Comparison of ENCODE assay signal across 9 cellular contexts in the genomic region with DNA sequence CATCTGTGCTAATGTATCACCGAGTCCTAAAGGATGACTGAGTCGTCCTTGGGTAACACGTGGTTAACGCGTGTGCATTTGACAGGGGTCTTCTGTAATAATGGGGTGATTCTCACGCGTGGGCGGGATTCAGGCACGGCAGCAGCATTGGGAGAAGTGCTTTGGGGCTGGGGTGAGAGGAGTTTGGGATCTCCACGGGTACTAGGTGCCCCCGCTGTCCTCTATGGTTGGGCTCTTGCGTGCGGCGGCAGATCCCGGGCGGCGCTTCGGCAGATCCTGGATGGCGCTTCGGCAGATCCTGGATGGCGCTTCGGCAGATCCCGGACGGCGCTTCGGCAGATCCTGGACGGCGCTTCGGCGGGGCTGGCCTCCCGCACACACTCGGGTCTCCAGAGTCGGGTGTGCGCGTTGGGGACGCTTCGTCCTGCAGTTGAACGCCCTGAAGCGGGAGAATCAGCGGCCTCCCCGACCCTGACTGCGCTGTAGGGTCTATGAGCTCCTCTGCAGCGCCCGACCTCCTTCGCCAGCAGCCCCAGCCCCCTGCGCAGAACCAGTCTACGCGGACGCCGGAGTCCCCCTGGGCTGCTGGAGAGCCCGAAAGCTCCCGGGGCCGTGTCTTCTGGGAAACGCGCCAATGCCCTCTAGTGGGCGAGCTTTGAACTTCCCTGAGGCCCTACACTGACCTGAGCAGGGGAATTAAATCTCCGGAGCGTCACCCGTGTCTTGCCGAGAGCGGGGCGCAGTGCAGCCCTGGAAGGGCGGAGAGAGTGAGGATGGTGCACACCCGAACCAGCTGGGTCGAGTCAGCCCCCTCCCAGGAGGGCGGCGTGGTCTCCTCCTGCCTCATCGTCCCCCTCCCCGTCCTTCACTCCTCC. TPM values are rescaled to one million over a fixed set of nuclear protein-coding genes. Genes with fewer than 3 reads are reported as not detected.
DNase-seq lines count a peak whose midpoint lies in the region; ATAC-seq, FAIRE-seq and TF ChIP-seq lines count a peak whose summit lies in the region.
"Had no signal": no experiment of that assay in that cellular context is flagged by ENCODE, and none has a peak within 500 bp of the region (broad histone marks: within the 10 kb centered on the region; RNA-seq: fewer than 3 reads in every experiment).

No MANE protein-coding gene starts in this region.

- H2AFZ ChIP-seq in HCT116 (ENCODE audit: low read depth, low read length, poor library complexity, severe bottlenecking) = peak overlapping the region; percentile 94

- TF ChIP-seq RAD21 in HCT116 (IDR thresholded peaks at IDR 0.05; ENCODE audit: low read depth) = peak; percentile 80

- H3K9ac ChIP-seq in HCT116 (ENCODE audit: low read length) = peak overlapping the region; percentile 29; the same call in 1 of the 2 replicates

- H3K4me1 ChIP-seq in HCT116 (ENCODE audit: control insufficient read depth in 1 of 2, insufficient read depth in 2 of 2, low read length in 2 of 2) (peaks cover 0 to 12% of the 10 kb centered on the region in 2 experiments; a peak in 1 of 4 replicates), cardiac muscle cell (ENCODE audit: low read depth) (no peaks in the 10 kb centered on the region), pancreas (no peaks in the 10 kb centered on the region), thymus (ENCODE audit: control insufficient read depth, insufficient read depth, low read length) (no peaks in the 10 kb centered on the region)

- H3K9me3 Mint-ChIP-seq in activated naive CD8-positive, alpha-beta T cell treated with anti-CD3 and anti-CD28 coated beads for 36 hours = no peaks in the 10 kb centered on the region

- peak overlapping the region; percentile 32 to 49 for H3K4me3 ChIP-seq in HCT116 (replicated peaks in 1 of 2; ENCODE audit: low read depth in 1 of 2, low read length in 2 of 2)
- H3K4me3 ChIP-seq in cardiac muscle cell = peak overlapping the region; percentile 16
- H3K4me3 ChIP-seq in pancreas = peak overlapping the region; percentile 3 to 46 (median 30)
- H3K4me3 ChIP-seq in thymus (ENCODE audit: low read length) = peak overlapping the region; percentile 12

- intact Hi-C loops in HCT116 (cut with micrococcal nuclease) = loop anchor here (1.0 to 10.0 kb wide), 3 partner anchors 44 to 139 kb away; a partner anchor contains a TSS
- intact Hi-C loops in pancreas (cut with DNase I) = no loop called here

- H3K27me3 ChIP-seq in HCT116 (ENCODE audit: insufficient read depth, low read length) (no peaks in the 10 kb centered on the region), cardiac muscle cell (peaks cover 87% of the 10 kb centered on the region), pancreas (peaks cover 0 to 8% (median 0%) of the 10 kb centered on the region in 4 donors), thymus (ENCODE audit: control insufficient read depth, insufficient read depth) (peaks cover 16% of the 10 kb centered on the region)

- H3K27ac Mint-ChIP-seq in activated naive CD8-positive, alpha-beta T cell treated with anti-CD3 and anti-CD28 coated beads for 36 hours = no peak overlapping the region

- peak overlapping the region; percentile 76 for H3K4me2 ChIP-seq in HCT116 (ENCODE audit: low read length)

- H3K4me3 Mint-ChIP-seq in activated naive CD8-positive, alpha-beta T cell treated with anti-CD3 and anti-CD28 coated beads for 36 hours = peak overlapping the region; percentile 50

- TF ChIP-seq CTCF in HCT116 (IDR thresholded peaks at IDR 0.05 in 2 of 3, conservative IDR thresholded peaks at IDR 0.05 in 1 of 3; ENCODE audit: borderline replicate concordance in 1 of 3, insufficient read depth in 1 of 3, low read depth in 2 of 3, low read length in 2 of 3) (peak; percentile 67 to 79 (median 79)), cardiac muscle cell (IDR thresholded peaks at IDR 0.05; ENCODE audit: low read depth, low read length) (peak; percentile 84), pancreas (IDR thresholded peaks at IDR 0.05) (peak; percentile 72 to 87 (median 83))

- peaks cover 63% of the 10 kb centered on the region for H3K27me3 Mint-ChIP-seq in activated naive CD8-positive, alpha-beta T cell treated with anti-CD3 and anti-CD28 coated beads for 36 hours

- ATAC-seq in HCT116 (peak; percentile 99), pancreas (peak; percentile 98 to 100 (median 100))

- H3K9me3 ChIP-seq in HCT116 (ENCODE audit: control insufficient read depth in 1 of 2, insufficient read depth in 1 of 2, low read depth in 1 of 2, low read length in 2 of 2) = no peaks in the 10 kb centered on the region
- H3K9me3 ChIP-seq in cardiac muscle cell (ENCODE audit: low read depth) = no peaks in the 10 kb centered on the region
- no peaks in the 10 kb centered on the region for H3K9me3 ChIP-seq in pancreas
- H3K9me3 ChIP-seq in thymus (ENCODE audit: control insufficient read depth) = no peaks in the 10 kb centered on the region

- H3K36me3 ChIP-seq in HCT116 (ENCODE audit: control insufficient read depth in 1 of 2, insufficient read depth in 2 of 2, low read length in 2 of 2) (no peaks in the 10 kb centered on the region), cardiac muscle cell (no peaks in the 10 kb centered on the region), pancreas (no peaks in the 10 kb centered on the region), thymus (ENCODE audit: control insufficient read depth, insufficient read depth) (no peaks in the 10 kb centered on the region)

- BruUV-seq in HCT116 (replicated peaks; lab: Mats Ljungman, UMichigan) = no TSS peak

- RAD21 ChIA-PET in HCT116 (lab: Charles Lee; ENCODE audit: low non-redundant PET in 1 of 2, low total read pairs in 2 of 2, uncharacterized antibody in 2 of 2, unreplicated experiment in 2 of 2) = interaction anchor here (0.6 to 1.4 kb wide), 4 partner anchors 44 to 1705 kb away, joined by 3 to 8 read pairs (median 5); no protein-coding TSS in a partner anchor

- H3K9me2 ChIP-seq in HCT116 (ENCODE audit: insufficient read depth) = no peaks in the 10 kb centered on the region

- WGBS in pancreas, 2 donors = 1 to 2% methylated on average over 53 to 69 of the region's 69 CpGs
- 11% methylated on average over 69 of the region's 69 CpGs for WGBS in thymus

- POLR2A ChIA-PET in HCT116 (lab: Charles Lee) = interaction anchor here (0.9 to 1.6 kb wide), 3 partner anchors 142 to 152 kb away, joined by 3 to 5 read pairs (median 4); a partner anchor contains a TSS

- H4K20me1 ChIP-seq in HCT116 (ENCODE audit: insufficient read depth) = no peaks in the 10 kb centered on the region

- no peak for FAIRE-seq in pancreas (lab: Jason Lieb, UNC)

- H3K79me2 ChIP-seq in HCT116 (ENCODE audit: insufficient read depth, low read length) = no peaks in the 10 kb centered on the region

- H3K27ac ChIP-seq in HCT116 (ENCODE audit: low read depth, low read length) (no peak overlapping the region), cardiac muscle cell (no peak overlapping the region), pancreas (no peak overlapping the region), thymus (ENCODE audit: low read depth) (no peak overlapping the region)

- TF ChIP-seq POLR2A in HCT116 (IDR thresholded peaks at IDR 0.05; ENCODE audit: borderline replicate concordance, extremely low read depth, insufficient read depth, insufficient read length) = no peak

- no peaks in the 10 kb centered on the region for H3K36me3 Mint-ChIP-seq in activated naive CD8-positive, alpha-beta T cell treated with anti-CD3 and anti-CD28 coated beads for 36 hours

- H3K4me1 Mint-ChIP-seq in activated naive CD8-positive, alpha-beta T cell treated with anti-CD3 and anti-CD28 coated beads for 36 hours = peaks cover 6% of the 10 kb centered on the region

- CTCF ChIA-PET in HCT116 (lab: Charles Lee) = interaction anchor here (1.0 to 3.1 kb wide), 16 partner anchors 9 to 142 kb away, joined by 3 to 52 read pairs (median 6); a partner anchor contains a TSS

- peak; percentile 86 for DNase-seq in DMS53 (lab: John Stamatoyannopoulos, UW)
- peak; percentile 69 for DNase-seq in HCT116 (ENCODE audit: low read depth, low spot score)
- peak; percentile 70 for DNase-seq in NCI-H1092 (lab: John Stamatoyannopoulos, UW)
- DNase-seq in SKM-1 (lab: John Stamatoyannopoulos, UW; ENCODE audit: unreplicated experiment) = peak; percentile 53
- peak; percentile 84 for DNase-seq in activated naive CD8-positive, alpha-beta T cell treated with anti-CD3 and anti-CD28 coated beads for 36 hours
- DNase-seq in cardiac muscle cell (ENCODE audit: low read depth in 1 of 2, low spot score in 1 of 2) = peak; percentile 83 to 94
- DNase-seq in pancreas = peak; percentile 74 to 92 (median 87)

TF ChIP-seq in HCT116, 20 proteins besides CTCF, POLR2A, EP300 and RAD21:
- TF ChIP-seq ZNF274 (IDR thresholded peaks at IDR 0.05; ENCODE audit: low read depth, low read length) = no peak
- no peak for TF ChIP-seq SRF (IDR thresholded peaks at IDR 0.05; ENCODE audit: low read depth)
- TF ChIP-seq, protein P1, sequence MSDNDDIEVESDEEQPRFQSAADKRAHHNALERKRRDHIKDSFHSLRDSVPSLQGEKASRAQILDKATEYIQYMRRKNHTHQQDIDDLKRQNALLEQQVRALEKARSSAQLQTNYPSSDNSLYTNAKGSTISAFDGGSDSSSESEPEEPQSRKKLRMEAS (IDR thresholded peaks at IDR 0.05) = no peak
- no peak for TF ChIP-seq FOSL1 (IDR thresholded peaks at IDR 0.05; ENCODE audit: low read depth)
- TF ChIP-seq, protein P2, sequence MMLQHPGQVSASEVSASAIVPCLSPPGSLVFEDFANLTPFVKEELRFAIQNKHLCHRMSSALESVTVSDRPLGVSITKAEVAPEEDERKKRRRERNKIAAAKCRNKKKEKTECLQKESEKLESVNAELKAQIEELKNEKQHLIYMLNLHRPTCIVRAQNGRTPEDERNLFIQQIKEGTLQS (IDR thresholded peaks at IDR 0.05) = no peak
- no peak for TF ChIP-seq YY1 (IDR thresholded peaks at IDR 0.05; ENCODE audit: extremely low read depth, insufficient replicate concordance, low read depth, low read length)
- TF ChIP-seq JUND (IDR thresholded peaks at IDR 0.05) = no peak
- no peak for TF ChIP-seq SP1 (IDR thresholded peaks at IDR 0.05; ENCODE audit: low read depth)
- TF ChIP-seq EZH2phosphoT487 (IDR thresholded peaks at IDR 0.05; ENCODE audit: borderline replicate concordance) = no peak
- no peak for TF ChIP-seq ZFX (IDR thresholded peaks at IDR 0.05)
- TF ChIP-seq TCF7L2 (IDR thresholded peaks at IDR 0.05; ENCODE audit: borderline replicate concordance, extremely low read depth, insufficient read depth, insufficient read length) = no peak
- TF ChIP-seq CBX3 (IDR thresholded peaks at IDR 0.05; ENCODE audit: low read depth) = no peak
TF ChIP-seq in HCT116: peak in this region for 0.

RNA-seq across cellular contexts. Expression of a gene that starts 48.1 kb away (rescaled TPM):
- total RNA-seq in HCT116 (2021; ENCODE audit: unreplicated experiment) (6.5 TPM), cardiac muscle cell (132 and 170 TPM in 2 replicates), pancreas (10 to 100 TPM in 4 of 6 donors, 1 to 10 TPM in 2; 5.8 to 17.3 (median 13.2) TPM)
- polyA plus RNA-seq in HCT116 (2012) = 7.2 and 8.9 TPM in 2 replicates
- under 1 TPM; 0.04 to 0.16 TPM for total RNA-seq in activated naive CD8-positive, alpha-beta T cell treated with anti-CD3 and anti-CD28 coated beads for 36 hours
- polyA plus RNA-seq in cardiac muscle cell (142 and 206 TPM in 2 replicates), pancreas (10 to 100 TPM; 11.7 to 13.3 TPM), thymus (1.1 TPM)
- total RNA-seq: pulmonary artery endothelial cell had no signal
